ENCODE assay signal across 1 cellular context in the genomic region with DNA sequence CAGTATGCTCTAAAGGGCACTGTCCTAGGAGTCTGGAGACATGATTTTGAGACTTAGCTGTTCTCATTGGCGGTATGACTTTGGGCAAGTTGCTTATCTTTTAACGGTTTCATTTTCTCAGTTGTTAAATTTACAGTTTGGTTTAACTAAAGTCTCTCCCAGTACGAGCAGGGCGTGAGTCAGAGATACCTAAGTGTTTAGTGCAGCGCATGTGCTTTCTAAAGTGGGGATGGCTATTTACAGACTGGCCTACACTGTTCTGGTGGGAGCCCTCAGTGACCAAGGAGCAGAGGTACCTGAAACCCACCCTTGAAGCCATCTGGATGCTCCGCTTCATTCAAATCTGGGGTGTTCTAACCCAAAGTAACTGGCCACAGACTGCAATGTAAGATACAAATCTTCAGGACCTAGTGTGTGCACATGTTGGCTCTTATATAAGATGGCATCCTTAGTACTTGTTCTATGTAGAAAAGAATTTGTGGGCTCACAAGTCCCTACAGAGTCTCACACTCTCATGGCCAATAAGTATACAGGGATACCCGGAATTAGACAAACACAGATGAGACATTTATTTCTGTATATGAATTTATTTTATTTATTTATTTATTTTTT.
TF ChIP-seq lines count a peak whose summit lies in the region.

No MANE protein-coding gene starts in this region.

TF ChIP-seq in IMR-90, 13 proteins besides CTCF, POLR2A, EP300 and RAD21:
- TF ChIP-seq CEBPB (IDR thresholded peaks at IDR 0.05; ENCODE audit: low read depth, low read length) = no peak
- TF ChIP-seq FOS (IDR thresholded peaks at IDR 0.05; ENCODE audit: low read depth, low read length) = no peak
- TF ChIP-seq MAZ (IDR thresholded peaks at IDR 0.05; ENCODE audit: borderline replicate concordance, low read depth, low read length) = no peak
- TF ChIP-seq, protein P1, sequence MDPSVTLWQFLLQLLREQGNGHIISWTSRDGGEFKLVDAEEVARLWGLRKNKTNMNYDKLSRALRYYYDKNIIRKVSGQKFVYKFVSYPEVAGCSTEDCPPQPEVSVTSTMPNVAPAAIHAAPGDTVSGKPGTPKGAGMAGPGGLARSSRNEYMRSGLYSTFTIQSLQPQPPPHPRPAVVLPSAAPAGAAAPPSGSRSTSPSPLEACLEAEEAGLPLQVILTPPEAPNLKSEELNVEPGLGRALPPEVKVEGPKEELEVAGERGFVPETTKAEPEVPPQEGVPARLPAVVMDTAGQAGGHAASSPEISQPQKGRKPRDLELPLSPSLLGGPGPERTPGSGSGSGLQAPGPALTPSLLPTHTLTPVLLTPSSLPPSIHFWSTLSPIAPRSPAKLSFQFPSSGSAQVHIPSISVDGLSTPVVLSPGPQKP (IDR thresholded peaks at IDR 0.05; ENCODE audit: borderline replicate concordance, low read depth, low read length) = no peak
- TF ChIP-seq CHD1 (IDR thresholded peaks at IDR 0.05; ENCODE audit: low read depth, low read length) = no peak
- TF ChIP-seq MXI1 (IDR thresholded peaks at IDR 0.05; ENCODE audit: borderline replicate concordance, low read depth, low read length) = no peak
- TF ChIP-seq MAFK (IDR thresholded peaks at IDR 0.05; ENCODE audit: low read depth, low read length) = no peak
- TF ChIP-seq RCOR1 (IDR thresholded peaks at IDR 0.05; ENCODE audit: insufficient replicate concordance, low read length) = no peak
- TF ChIP-seq BHLHE40 (IDR thresholded peaks at IDR 0.05; ENCODE audit: low read depth, low read length) = no peak
- TF ChIP-seq RFX5 (IDR thresholded peaks at IDR 0.05; ENCODE audit: low read depth, low read length) = no peak
- TF ChIP-seq, protein P2, sequence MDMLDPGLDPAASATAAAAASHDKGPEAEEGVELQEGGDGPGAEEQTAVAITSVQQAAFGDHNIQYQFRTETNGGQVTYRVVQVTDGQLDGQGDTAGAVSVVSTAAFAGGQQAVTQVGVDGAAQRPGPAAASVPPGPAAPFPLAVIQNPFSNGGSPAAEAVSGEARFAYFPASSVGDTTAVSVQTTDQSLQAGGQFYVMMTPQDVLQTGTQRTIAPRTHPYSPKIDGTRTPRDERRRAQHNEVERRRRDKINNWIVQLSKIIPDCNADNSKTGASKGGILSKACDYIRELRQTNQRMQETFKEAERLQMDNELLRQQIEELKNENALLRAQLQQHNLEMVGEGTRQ (IDR thresholded peaks at IDR 0.05; ENCODE audit: low read depth, low read length) = no peak
- TF ChIP-seq NFE2L2 (IDR thresholded peaks at IDR 0.05; ENCODE audit: low read depth, low read length) = no peak
- no peak for TF ChIP-seq SMC3 (IDR thresholded peaks at IDR 0.05; ENCODE audit: low read depth, low read length)
